21 cellular contexts compared by ENCODE assay signal in the genomic region with DNA sequence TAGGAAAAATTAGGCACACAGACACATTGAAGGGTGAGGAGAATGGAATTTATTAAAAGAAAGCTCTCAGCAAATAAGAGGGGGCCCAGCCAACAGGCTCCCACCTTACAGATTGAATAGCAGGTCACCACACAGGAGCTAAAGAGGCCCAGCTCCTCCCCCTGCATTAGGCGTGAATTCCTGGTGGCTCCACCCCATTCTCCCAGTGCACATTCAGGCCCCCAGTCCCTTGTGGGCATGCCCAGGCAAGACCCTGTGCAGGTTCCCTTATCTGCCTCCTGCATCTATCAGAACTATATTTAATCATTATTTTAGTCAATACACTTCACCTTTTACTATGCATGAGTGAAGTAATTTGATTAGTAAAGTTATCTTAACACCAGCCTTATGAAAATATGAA.
DNase-seq lines count a peak whose midpoint lies in the region; ATAC-seq, FAIRE-seq and TF ChIP-seq lines count a peak whose summit lies in the region.
"Had no signal": no experiment of that assay in that cellular context is flagged by ENCODE, and none has a peak within 500 bp of the region (broad histone marks: within the 10 kb centered on the region; RNA-seq: fewer than 3 reads in every experiment).

No MANE protein-coding gene starts in this region.

- TF ChIP-seq POLR2A in body of pancreas (IDR thresholded peaks at IDR 0.05) = no peak

- peak overlapping the region; percentile 58 for H3K27ac Mint-ChIP-seq in astrocyte (ENCODE audit: unreplicated experiment)
- H3K27ac Mint-ChIP-seq: CD4-positive, CD25-positive, alpha-beta regulatory T cell had no signal

- H3K9me3 ChIP-seq in astrocyte (ENCODE audit: insufficient read depth, low read depth, low read length) (no peaks in the 10 kb centered on the region), body of pancreas (no peaks in the 10 kb centered on the region)
- H3K9me3 ChIP-seq: Peyer's patch, SJSA1 had no signal

- no peaks in the 10 kb centered on the region for H4K20me1 ChIP-seq in astrocyte (ENCODE audit: insufficient read depth, low read length)

- H3K4me3 ChIP-seq in astrocyte (ENCODE audit: insufficient read depth, low read depth, low read length) (no peak overlapping the region), body of pancreas (no peak overlapping the region)
- H3K4me3 ChIP-seq: Peyer's patch, SJSA1 had no signal

- ATAC-seq in body of pancreas (no peak), GM18517 (IDR thresholded peaks at IDR 0.05; ENCODE audit: unreplicated experiment) (no peak)

- FAIRE-seq in astrocyte (lab: Jason Lieb, UNC) = no peak
- FAIRE-seq: GM19239 had no signal

- peak; percentile 18 for DNase-seq in HT1080 (ENCODE audit: low read depth)
- no peak for DNase-seq in astrocyte (ENCODE audit: low read depth)
- peak; percentile 68 for DNase-seq in islet precursor cell
- DNase-seq in NCI-H345 (lab: John Stamatoyannopoulos, UW) = no peak
- DNase-seq in SHP77 treated with DMSO at 0.1 percent for 48 hours (lab: John Stamatoyannopoulos, UW) = no peak
- DNase-seq in body of pancreas = no peak
- DNase-seq: CD4-positive, CD25-positive, alpha-beta regulatory T cell; COR-L47; DMS 273 treated with DMSO at 0.1 percent for 48 hours; DMS79 treated with DMSO at 0.1 percent for 48 hours; KG1; NCI-H1092 treated with DMSO at 0.1 percent for 48 hours; NCI-H1436 treated with DMSO at 0.1 percent for 48 hours; NCI-H1930; NCI-H2227 treated with DMSO at 0.1 percent for 48 hours; NCI-H510A treated with DMSO at 0.1 percent for 48 hours; NCI-H82; Peyer's patch had no signal

- no peaks in the 10 kb centered on the region for H3K36me3 Mint-ChIP-seq in astrocyte (ENCODE audit: low read depth, unreplicated experiment)
- H3K36me3 Mint-ChIP-seq: CD4-positive, CD25-positive, alpha-beta regulatory T cell had no signal

- peak overlapping the region; percentile 18 for H2AFZ ChIP-seq in astrocyte (ENCODE audit: low read depth, low read length)

- no peaks in the 10 kb centered on the region for H3K27me3 Mint-ChIP-seq in astrocyte (ENCODE audit: low read depth, unreplicated experiment)

- intact Hi-C loops in body of pancreas (cut with DNase I) = no loop called here

- H3K9ac ChIP-seq in astrocyte (ENCODE audit: low read length) = no peak overlapping the region

- no peak overlapping the region for H3K4me2 ChIP-seq in astrocyte (ENCODE audit: low read length)

- H3K27me3 ChIP-seq in astrocyte (ENCODE audit: insufficient read depth, low read length) = no peaks in the 10 kb centered on the region
- no peaks in the 10 kb centered on the region for H3K27me3 ChIP-seq in body of pancreas
- H3K27me3 ChIP-seq: Peyer's patch, SJSA1 had no signal

- no peaks in the 10 kb centered on the region for H3K9me3 Mint-ChIP-seq in astrocyte (ENCODE audit: unreplicated experiment)

- no peaks in the 10 kb centered on the region for H3K4me1 Mint-ChIP-seq in astrocyte (ENCODE audit: low read depth, unreplicated experiment)
- H3K4me1 Mint-ChIP-seq: CD4-positive, CD25-positive, alpha-beta regulatory T cell had no signal

- H3K79me2 ChIP-seq in astrocyte (ENCODE audit: insufficient read depth, low read length) = no peaks in the 10 kb centered on the region

- WGBS in body of pancreas, 2 donors = 55 to 65% methylated on average over 1 of the region's 1 CpG

- no peak overlapping the region for H3K4me3 Mint-ChIP-seq in astrocyte (ENCODE audit: unreplicated experiment)
- H3K4me3 Mint-ChIP-seq: CD4-positive, CD25-positive, alpha-beta regulatory T cell had no signal

- H3K36me3 ChIP-seq in astrocyte (ENCODE audit: insufficient read depth, low read length) (no peaks in the 10 kb centered on the region), body of pancreas (replicated peaks in 1 of 2; ENCODE audit: insufficient read depth in 1 of 2, low read depth in 2 of 2) (no peaks in the 10 kb centered on the region)
- H3K36me3 ChIP-seq: Peyer's patch, SJSA1 had no signal

- TF ChIP-seq CTCF in astrocyte (IDR thresholded peaks at IDR 0.05; ENCODE audit: insufficient read depth, low read depth, low read length) = no peak
- no peak for TF ChIP-seq CTCF in body of pancreas (IDR thresholded peaks at IDR 0.05)

- no peaks in the 10 kb centered on the region for H3K4me1 ChIP-seq in astrocyte (ENCODE audit: insufficient read depth, low read length)
- no peaks in the 10 kb centered on the region for H3K4me1 ChIP-seq in body of pancreas
- H3K4me1 ChIP-seq: Peyer's patch, SJSA1 had no signal

- H3K27ac ChIP-seq in astrocyte (ENCODE audit: low read depth, low read length) = no peak overlapping the region
- H3K27ac ChIP-seq in body of pancreas = no peak overlapping the region
- H3K27ac ChIP-seq: Peyer's patch, SJSA1 had no signal

Comparison
In these comparisons a context has a peak if more than half of its experiments do, and no peak if none do; other contexts are left out.
1. DNase-seq: peak in HT1080 (single experiment) and islet precursor cell (single experiment); none in astrocyte (single experiment), NCI-H345 (single experiment), SHP77 treated with DMSO at 0.1 percent for 48 hours (single experiment) and body of pancreas (0 of 4).